ENCODE assay signal across 8 cellular contexts in genomic region chr9:94030318-94031179, GRCh38. TPM values are rescaled to one million over a fixed set of nuclear protein-coding genes. Genes with fewer than 3 reads are reported as not detected.
DNase-seq lines count a peak whose midpoint lies in the region; ATAC-seq and TF ChIP-seq lines count a peak whose summit lies in the region.

No MANE protein-coding gene starts in this region.

- peak; percentile 88 for TF ChIP-seq POLR2A in GM18951 (IDR thresholded peaks at IDR 0.05; ENCODE audit: extremely low read depth, insufficient read depth, insufficient read length)

- H3K4me1 ChIP-seq in liver (ENCODE audit: control insufficient read depth in 4 of 4, insufficient read depth in 4 of 4, low read length in 3 of 4): peaks cover 0 to 9% (median 3%) of the 10 kb centered on the region in 4 donors

- H3K9me3 Mint-ChIP-seq in activated CD4-positive, alpha-beta T cell treated with anti-CD3 and anti-CD28 coated beads, Interleukin-2, amount 10 ng/mL, durations not matched to agents 24 days and 14 days: peaks cover 10% of the 10 kb centered on the region

- TF ChIP-seq CTCF in liver (IDR thresholded peaks at IDR 0.05; ENCODE audit: low read depth, low read length, missing input control): no peak

- H3K27me3 Mint-ChIP-seq in activated CD4-positive, alpha-beta T cell treated with anti-CD3 and anti-CD28 coated beads, Interleukin-2, amount 10 ng/mL, durations not matched to agents 24 days and 14 days: peaks cover 8% of the 10 kb centered on the region

- H3K9me3 ChIP-seq in liver (ENCODE audit: control insufficient read depth in 4 of 4, low read length in 3 of 4): peaks cover 0 to 2% (median 0%) of the 10 kb centered on the region in 4 donors

- peak; percentile 96 for DNase-seq in AG20443 (ENCODE audit: low spot score)
- DNase-seq in NCI-H345 treated with DMSO at 0.1 percent for 48 hours (lab: John Stamatoyannopoulos, UW; ENCODE audit: unreplicated experiment): peak; percentile 50
- DNase-seq in activated CD4-positive, alpha-beta T cell treated with anti-CD3 and anti-CD28 coated beads, Interleukin-2, amount 10 ng/mL, durations not matched to agents 24 days and 14 days: peak; percentile 95
- peak; percentile 92 for DNase-seq in dermis blood vessel endothelial cell
- DNase-seq in stimulated activated CD4-positive, alpha-beta T cell treated with anti-CD3 and anti-CD28 coated beads, Interleukin-4, amount 100 ng/mL, for 24 hours: peak; percentile 83

- peak overlapping the region; percentile 2 to 69 for H3K27ac ChIP-seq in liver (ENCODE audit: low read depth in 1 of 2, low read length in 2 of 2)

- no peaks in the 10 kb centered on the region for H3K27me3 ChIP-seq in liver (ENCODE audit: control insufficient read depth in 4 of 4, insufficient read depth in 4 of 4, low read length in 3 of 4)

- TF ChIP-seq RAD21 in liver (IDR thresholded peaks at IDR 0.05): no peak

- H3K36me3 ChIP-seq in liver (ENCODE audit: control insufficient read depth in 4 of 4, insufficient read depth in 3 of 4, low read depth in 1 of 4, low read length in 3 of 4): no peaks in the 10 kb centered on the region

- intact Hi-C loops in activated CD4-positive, alpha-beta T cell treated with anti-CD3 and anti-CD28 coated beads, Interleukin-2, amount 10 ng/mL, durations not matched to agents 24 days and 14 days (cut with micrococcal nuclease): loop anchor here (2.0 kb wide), 1 partner anchor 136 kb away; no protein-coding TSS in a partner anchor

- in situ Hi-C loops in GM18951 (cut with MboI; ENCODE audit: low sequenced_read_pairs, unreplicated experiment): no loop called here

- ATAC-seq in HG03175 (IDR thresholded peaks at IDR 0.05; ENCODE audit: unreplicated experiment): peak; percentile 99

- peak overlapping the region; percentile 100 for H3K4me3 Mint-ChIP-seq in activated CD4-positive, alpha-beta T cell treated with anti-CD3 and anti-CD28 coated beads, Interleukin-2, amount 10 ng/mL, durations not matched to agents 24 days and 14 days

- H3K4me3 ChIP-seq in liver (ENCODE audit: low read depth in 1 of 3, low read length in 3 of 3): peak overlapping the region; percentile 46 to 93 (median 62)

- under 1% methylated on average over 97 of the region's 97 CpGs for WGBS in liver

- peak overlapping the region; percentile 24 to 30 for H3K9ac ChIP-seq in liver (ENCODE audit: low read depth in 1 of 2, low read length in 2 of 2)

- peaks cover 18% of the 10 kb centered on the region for H3K4me1 Mint-ChIP-seq in activated CD4-positive, alpha-beta T cell treated with anti-CD3 and anti-CD28 coated beads, Interleukin-2, amount 10 ng/mL, durations not matched to agents 24 days and 14 days

- H3K36me3 Mint-ChIP-seq in activated CD4-positive, alpha-beta T cell treated with anti-CD3 and anti-CD28 coated beads, Interleukin-2, amount 10 ng/mL, durations not matched to agents 24 days and 14 days (ENCODE audit: low read depth): peaks cover 2% of the 10 kb centered on the region

- peak overlapping the region; percentile 97 for H3K27ac Mint-ChIP-seq in activated CD4-positive, alpha-beta T cell treated with anti-CD3 and anti-CD28 coated beads, Interleukin-2, amount 10 ng/mL, durations not matched to agents 24 days and 14 days

TF ChIP-seq in liver, 16 proteins besides CTCF, POLR2A, EP300 and RAD21:
- TF ChIP-seq ATF3 (IDR thresholded peaks at IDR 0.05): no peak
- peak; percentile 69 for TF ChIP-seq YY1 (IDR thresholded peaks at IDR 0.05)
- TF ChIP-seq SP1 (IDR thresholded peaks at IDR 0.05): peak; percentile 23
- no peak for TF ChIP-seq HNF4A (conservative IDR thresholded peaks at IDR 0.05)

RNA-seq across cellular contexts. Expression of gene PTPDC1, which starts 53.7 kb away (rescaled TPM):
- 5.6 and 6.7 TPM in 2 replicates for total RNA-seq in activated CD4-positive, alpha-beta T cell treated with anti-CD3 and anti-CD28 coated beads, Interleukin-2, amount 10 ng/mL, durations not matched to agents 24 days and 14 days
- total RNA-seq in dermis blood vessel endothelial cell (5.9 and 7.0 TPM in 2 replicates), liver (1 to 10 TPM; 1.5 to 5.1 TPM)
- polyA plus RNA-seq in liver: under 1 TPM; 0.45 to 0.64 TPM

Comparison
In these comparisons a context has a peak if more than half of its experiments do, and no peak if none do; other contexts are left out.
1. Peak in every context shown above with its lines: DNase-seq, ATAC-seq, H3K4me3 ChIP-seq and H3K27ac ChIP-seq.